ENCODE assay signal across 1 cellular context in genomic region chr15:89665449-89666146, GRCh38.
TF ChIP-seq lines count a peak whose summit lies in the region.

No MANE protein-coding gene starts in this region.

TF ChIP-seq in endothelial cell of umbilical vein, 7 proteins besides CTCF, POLR2A, EP300 and RAD21:
- TF ChIP-seq POLR2AphosphoS5 (IDR thresholded peaks at IDR 0.05; ENCODE audit: insufficient read depth, low read depth, low read length) (peak; percentile 70), JUN (IDR thresholded peaks at IDR 0.05; ENCODE audit: borderline replicate concordance, insufficient read depth, insufficient read length, low read depth) (no peak), FOS (IDR thresholded peaks at IDR 0.05; ENCODE audit: borderline replicate concordance, insufficient read depth, low read length) (peak; percentile 16)
